In the genomic region with DNA sequence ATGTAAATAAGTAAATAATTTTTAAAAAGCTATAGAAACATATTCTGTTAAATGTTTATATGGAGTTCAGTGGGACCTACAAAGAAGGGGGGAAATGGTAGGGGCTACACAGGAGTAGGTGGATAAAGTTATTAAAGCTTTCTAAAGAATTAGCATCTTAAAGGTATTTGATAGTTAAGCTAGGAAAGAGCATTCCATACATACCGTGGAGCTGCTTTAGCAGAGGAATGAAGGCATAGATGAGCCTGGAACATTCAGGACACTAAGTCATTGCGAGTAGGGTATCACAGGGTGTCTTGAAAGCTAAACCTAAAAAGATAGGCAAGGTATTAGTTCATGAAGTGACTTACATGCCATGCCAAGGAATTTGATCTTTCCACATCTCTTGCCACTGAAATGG, we compare ENCODE assay signal across 17 cellular contexts.
"Had no signal": no experiment of that assay in that cellular context is flagged by ENCODE, and none has a peak within 500 bp of the region (broad histone marks: within the 10 kb centered on the region; RNA-seq: fewer than 3 reads in every experiment).

No MANE protein-coding gene starts in this region.

- H2AFZ ChIP-seq: hepatocyte had no signal

- H3K4me3 Mint-ChIP-seq: naive thymus-derived CD4-positive, alpha-beta T cell; nephron progenitor cell had no signal

- H3K4me1 ChIP-seq: psoas muscle, sigmoid colon had no signal

- H3K79me2 ChIP-seq: hepatocyte had no signal

- H3K4me1 Mint-ChIP-seq: naive thymus-derived CD4-positive, alpha-beta T cell; nephron progenitor cell had no signal

- H3K27ac ChIP-seq: dorsolateral prefrontal cortex, hepatocyte, psoas muscle, sigmoid colon had no signal

- ATAC-seq: left colon; left ventricle myocardium superior; naive thymus-derived CD4-positive, alpha-beta T cell; psoas muscle had no signal

- DNase-seq: cortex of kidney; dorsolateral prefrontal cortex; effector CD8-positive, alpha-beta T cell; foreskin melanocyte; head of caudate nucleus; left colon; left ventricle myocardium superior; naive thymus-derived CD4-positive, alpha-beta T cell; nephron progenitor cell; psoas muscle; retina; sigmoid colon; small intestine; stimulated activated CD4-positive, alpha-beta T cell treated with anti-CD3 and anti-CD28 coated beads, Interleukin-12 subunit alpha, Interleukin-12 subunit beta, amount 100 ng/mL, for 4 hours; stimulated activated naive CD4-positive, alpha-beta T cell treated with Interleukin-2 at 50 U/mL for 16 hours had no signal

- H3K27ac Mint-ChIP-seq: naive thymus-derived CD4-positive, alpha-beta T cell; nephron progenitor cell had no signal

- H3K36me3 Mint-ChIP-seq: naive thymus-derived CD4-positive, alpha-beta T cell had no signal

- H3K4me2 ChIP-seq: hepatocyte had no signal

- H3K4me3 ChIP-seq: dorsolateral prefrontal cortex, hepatocyte, lung, psoas muscle, sigmoid colon had no signal

- H3K9me3 ChIP-seq: psoas muscle, sigmoid colon had no signal

- H3K27me3 ChIP-seq: dorsolateral prefrontal cortex, hepatocyte, sigmoid colon had no signal
